1 cellular context compared by ENCODE assay signal in the genomic region with DNA sequence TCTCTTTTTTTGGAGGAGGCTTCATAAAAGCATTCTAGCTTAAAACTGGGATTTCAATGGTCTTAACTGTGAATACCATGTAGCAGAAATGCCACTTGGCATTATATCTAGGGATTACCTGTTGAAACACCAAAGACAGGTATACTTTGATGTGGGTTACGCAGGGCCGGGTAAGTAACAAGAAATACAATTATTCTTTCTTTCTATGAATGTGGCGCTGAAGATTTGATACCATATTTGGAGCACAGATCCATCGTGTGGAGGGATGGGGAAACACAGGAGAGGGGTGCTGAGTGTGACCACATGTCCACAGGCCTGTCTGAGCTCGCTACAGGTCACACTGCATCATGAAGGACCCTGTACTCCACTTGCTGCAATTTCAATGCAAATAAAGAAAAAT.
TF ChIP-seq lines count a peak whose summit lies in the region.

No MANE protein-coding gene starts in this region.

TF ChIP-seq in IMR-90, 13 proteins besides CTCF, POLR2A, EP300 and RAD21:
- TF ChIP-seq SMC3 (IDR thresholded peaks at IDR 0.05; ENCODE audit: low read depth, low read length) = no peak
- no peak for TF ChIP-seq MAFK (IDR thresholded peaks at IDR 0.05; ENCODE audit: low read depth, low read length)
- no peak for TF ChIP-seq RFX5 (IDR thresholded peaks at IDR 0.05; ENCODE audit: low read depth, low read length)
- TF ChIP-seq USF2 (IDR thresholded peaks at IDR 0.05; ENCODE audit: low read depth, low read length) = no peak
- no peak for TF ChIP-seq MXI1 (IDR thresholded peaks at IDR 0.05; ENCODE audit: borderline replicate concordance, low read depth, low read length)
- no peak for TF ChIP-seq ELK1 (IDR thresholded peaks at IDR 0.05; ENCODE audit: borderline replicate concordance, low read depth, low read length)
- TF ChIP-seq CHD1 (IDR thresholded peaks at IDR 0.05; ENCODE audit: low read depth, low read length) = no peak
- no peak for TF ChIP-seq NFE2L2 (IDR thresholded peaks at IDR 0.05; ENCODE audit: low read depth, low read length)
- TF ChIP-seq MAZ (IDR thresholded peaks at IDR 0.05; ENCODE audit: borderline replicate concordance, low read depth, low read length) = no peak
- TF ChIP-seq RCOR1 (IDR thresholded peaks at IDR 0.05; ENCODE audit: insufficient replicate concordance, low read length) = no peak
- TF ChIP-seq BHLHE40 (IDR thresholded peaks at IDR 0.05; ENCODE audit: low read depth, low read length) = no peak
- no peak for TF ChIP-seq FOS (IDR thresholded peaks at IDR 0.05; ENCODE audit: low read depth, low read length)
- TF ChIP-seq CEBPB (IDR thresholded peaks at IDR 0.05; ENCODE audit: low read depth, low read length) = no peak
